Comparison of ENCODE assay signal across 8 cellular contexts in the genomic region with DNA sequence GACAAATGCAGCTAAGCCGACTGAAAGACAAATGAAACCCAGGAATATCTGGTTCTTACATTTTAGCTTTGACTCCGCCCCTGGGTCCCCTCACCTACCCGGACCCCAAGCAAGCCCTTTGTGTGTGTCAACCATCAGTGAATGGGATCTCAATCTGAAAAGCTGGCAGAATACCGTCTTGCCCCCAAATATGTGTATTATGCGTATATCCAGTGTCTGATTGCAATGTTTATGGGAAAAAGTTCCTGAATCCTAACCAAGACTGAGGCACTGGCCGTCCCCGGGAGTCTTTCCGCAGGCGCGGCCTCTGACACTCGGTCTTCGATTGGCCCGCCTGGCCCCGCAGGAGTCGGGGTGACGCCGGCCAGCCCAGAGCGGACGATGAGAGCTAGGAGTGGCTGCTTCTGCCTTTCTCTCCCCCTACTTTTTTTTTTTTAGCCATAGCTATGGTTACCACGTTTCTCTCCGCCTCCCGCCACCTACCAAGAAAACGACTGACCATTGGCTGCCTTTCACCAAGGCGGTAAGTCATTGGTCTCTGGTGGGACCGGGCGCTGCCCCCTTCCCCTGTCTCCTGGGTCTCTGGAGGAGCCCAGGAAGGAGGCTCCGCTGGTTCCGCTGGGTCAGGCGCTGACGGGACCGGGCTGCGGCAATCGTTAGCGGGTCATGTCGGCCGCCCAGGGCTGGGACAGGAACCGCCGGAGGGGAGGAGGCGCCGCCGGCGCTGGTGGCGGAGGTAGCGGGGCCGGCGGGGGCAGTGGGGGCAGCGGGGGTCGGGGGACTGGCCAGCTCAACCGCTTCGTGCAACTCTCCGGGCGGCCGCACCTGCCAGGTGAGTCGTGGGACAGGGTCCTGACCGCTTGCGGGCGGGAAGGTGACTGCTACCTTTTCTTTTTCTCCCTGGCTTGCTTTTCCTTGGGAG. TPM values are rescaled to one million over a fixed set of nuclear protein-coding genes. Genes with fewer than 3 reads are reported as not detected.
DNase-seq lines count a peak whose midpoint lies in the region; ATAC-seq, FAIRE-seq and TF ChIP-seq lines count a peak whose summit lies in the region.

A gene with protein sequence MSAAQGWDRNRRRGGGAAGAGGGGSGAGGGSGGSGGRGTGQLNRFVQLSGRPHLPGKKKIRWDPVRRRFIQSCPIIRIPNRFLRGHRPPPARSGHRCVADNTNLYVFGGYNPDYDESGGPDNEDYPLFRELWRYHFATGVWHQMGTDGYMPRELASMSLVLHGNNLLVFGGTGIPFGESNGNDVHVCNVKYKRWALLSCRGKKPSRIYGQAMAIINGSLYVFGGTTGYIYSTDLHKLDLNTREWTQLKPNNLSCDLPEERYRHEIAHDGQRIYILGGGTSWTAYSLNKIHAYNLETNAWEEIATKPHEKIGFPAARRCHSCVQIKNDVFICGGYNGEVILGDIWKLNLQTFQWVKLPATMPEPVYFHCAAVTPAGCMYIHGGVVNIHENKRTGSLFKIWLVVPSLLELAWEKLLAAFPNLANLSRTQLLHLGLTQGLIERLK (plus strand): TSS at position 557 of the 922 bp plus-strand sequence. CDS start 110 bp downstream, at position 667.

- FAIRE-seq in keratinocyte (lab: Jason Lieb, UNC): peak; percentile 69

- H3K27me3 ChIP-seq in keratinocyte (ENCODE audit: control insufficient read depth, extremely low read depth, insufficient read depth, low read length): no peaks in the 10 kb centered on the region

- DNase-seq in AG20443 (ENCODE audit: low spot score): peak; percentile 98
- DNase-seq in NCI-H510A (lab: John Stamatoyannopoulos, UW): peak; percentile 92
- DNase-seq in activated CD4-positive, alpha-beta T cell treated with anti-CD3 and anti-CD28 coated beads for 1 hour: peak; percentile 93
- peak; percentile 97 for DNase-seq in cerebellum (ENCODE audit: low spot score)
- DNase-seq in keratinocyte (ENCODE audit: low read depth, low spot score): peak; percentile 83
- peak; percentile 85 to 89 for DNase-seq in stimulated activated CD4-positive, alpha-beta T cell treated with anti-CD3 and anti-CD28 coated beads, Interleukin-15, amount 100 ng/mL, for 1 hour (ENCODE audit: low read depth in 1 of 2, low spot score in 1 of 2)

- ATAC-seq in HG03432 (IDR thresholded peaks at IDR 0.05; ENCODE audit: unreplicated experiment): peak; percentile 96

- peaks cover 47% of the 10 kb centered on the region for H3K79me2 ChIP-seq in keratinocyte (ENCODE audit: control insufficient read depth, insufficient read depth, low read length)

- H3K4me2 ChIP-seq in keratinocyte (ENCODE audit: control insufficient read depth, extremely low read depth, insufficient read depth, low read depth, low read length): peak within 1 kb of the TSS; percentile 91

- H4K20me1 ChIP-seq in keratinocyte (ENCODE audit: control insufficient read depth, extremely low read depth, insufficient read depth, low read length): peaks cover 3% of the 10 kb centered on the region

- no peak for TF ChIP-seq CTCF in keratinocyte (optimal IDR thresholded peaks at IDR 0.05 in 1 of 3, IDR thresholded peaks at IDR 0.05 in 1 of 3, conservative IDR thresholded peaks at IDR 0.05 in 1 of 3; ENCODE audit: extremely low read depth in 1 of 3, insufficient read depth in 2 of 3, low read length in 3 of 3)

- dilution Hi-C loops in keratinocyte (cut with MboI; ENCODE audit: extremely low pct_ligation_motif_present, low sequenced_read_pairs): no loop called here

- no peaks in the 10 kb centered on the region for H3K36me3 ChIP-seq in keratinocyte (ENCODE audit: control insufficient read depth in 2 of 2, extremely low read depth in 1 of 2, insufficient read depth in 2 of 2, low read length in 2 of 2)

- peak; percentile 73 for TF ChIP-seq POLR2A in GM19099 (IDR thresholded peaks at IDR 0.05; ENCODE audit: extremely low read depth, insufficient read length, low read depth)

- H3K4me3 ChIP-seq in keratinocyte (ENCODE audit: control insufficient read depth in 2 of 3, extremely low read depth in 1 of 3, insufficient read depth in 2 of 3, low read depth in 1 of 3, low read length in 3 of 3): peak within 1 kb of the TSS; percentile 73 to 99 (median 85)

- peaks cover 11% of the 10 kb centered on the region for H3K4me1 ChIP-seq in keratinocyte (ENCODE audit: control insufficient read depth, extremely low read depth, insufficient read depth, low read length)

- H3K9me3 ChIP-seq in keratinocyte (ENCODE audit: control insufficient read depth, low read depth, low read length): no peaks in the 10 kb centered on the region

- peak within 1 kb of the TSS; percentile 85 for H3K9ac ChIP-seq in keratinocyte (ENCODE audit: control insufficient read depth, extremely low read depth, insufficient read depth, low read length)

- no peaks in the 10 kb centered on the region for H3K9me1 ChIP-seq in keratinocyte (ENCODE audit: control insufficient read depth, extremely low read depth, insufficient read depth, low read length)

- peak within 1 kb of the TSS; percentile 88 for H2AFZ ChIP-seq in keratinocyte (ENCODE audit: control insufficient read depth, low read length)

- peak within 1 kb of the TSS; percentile 82 for H3K27ac ChIP-seq in keratinocyte (ENCODE audit: control insufficient read depth, insufficient read depth, low read length)

RNA-seq across cellular contexts. Expression of the gene that starts here (rescaled TPM):
- 64.1 TPM for total RNA-seq in cerebellum
- polyA plus RNA-seq in keratinocyte: 17.3 to 22.7 TPM (median 20.3 TPM) in 3 replicates
- polyA plus RNA-seq in keratinocyte (2011; ENCODE audit: low read depth): 15.2 TPM
- polyA plus RNA-seq in keratinocyte (2011; cell fraction: cytosol; rRNA removed): 16.9 and 27.3 TPM in 2 replicates
- polyA plus RNA-seq in keratinocyte (2011; cell fraction: nucleus; rRNA removed): 28.3 and 31.1 TPM in 2 replicates
- 12.5 and 16.6 TPM in 2 replicates for polyA plus RNA-seq in keratinocyte (2012; ENCODE audit: low replicate concordance)
- polyA minus RNA-seq in keratinocyte: 16.9 to 58.0 TPM (median 39.7 TPM) in 3 replicates
- 23.2 TPM for polyA minus RNA-seq in keratinocyte (2011; cell fraction: cytosol; rRNA and poly(A)+ RNA removed)
- 13.2 and 27.5 TPM in 2 replicates for polyA minus RNA-seq in keratinocyte (2011; cell fraction: nucleus; rRNA and poly(A)+ RNA removed)

Comparison
In these comparisons a context has a peak if more than half of its experiments do, and no peak if none do; other contexts are left out.
1. Peak in every context shown above with its lines: DNase-seq, ATAC-seq, H3K4me3 ChIP-seq and H3K27ac ChIP-seq.